In genomic region chr21:39452207-39452964, GRCh38 we compare ENCODE assay signal across 1 cellular context.
TF ChIP-seq lines count a peak whose summit lies in the region.

No MANE protein-coding gene starts in this region.

TF ChIP-seq in SK-N-SH, 30 proteins besides CTCF, POLR2A, EP300 and RAD21 (continued from another document):
- TF ChIP-seq REST (IDR thresholded peaks at IDR 0.05; ENCODE audit: low read depth, low read length) (no peak), FOXM1 (IDR thresholded peaks at IDR 0.05; ENCODE audit: low read depth) (no peak), NFIC (IDR thresholded peaks at IDR 0.05; ENCODE audit: borderline replicate concordance) (no peak), PBX3 (IDR thresholded peaks at IDR 0.05) (no peak), CHD2 (IDR thresholded peaks at IDR 0.05; ENCODE audit: low read length, partially characterized antibody) (no peak)
